Comparison of ENCODE assay signal across 1 cellular context in genomic region chr6:127518710-127519468, GRCh38.
TF ChIP-seq lines count a peak whose summit lies in the region.

TSS of gene MTCL3 (minus strand) at chr6:127519335.

TF ChIP-seq in HEK293, 187 proteins besides CTCF, POLR2A, EP300 and RAD21 (continued from another document):
- TF ChIP-seq, protein P1, sequence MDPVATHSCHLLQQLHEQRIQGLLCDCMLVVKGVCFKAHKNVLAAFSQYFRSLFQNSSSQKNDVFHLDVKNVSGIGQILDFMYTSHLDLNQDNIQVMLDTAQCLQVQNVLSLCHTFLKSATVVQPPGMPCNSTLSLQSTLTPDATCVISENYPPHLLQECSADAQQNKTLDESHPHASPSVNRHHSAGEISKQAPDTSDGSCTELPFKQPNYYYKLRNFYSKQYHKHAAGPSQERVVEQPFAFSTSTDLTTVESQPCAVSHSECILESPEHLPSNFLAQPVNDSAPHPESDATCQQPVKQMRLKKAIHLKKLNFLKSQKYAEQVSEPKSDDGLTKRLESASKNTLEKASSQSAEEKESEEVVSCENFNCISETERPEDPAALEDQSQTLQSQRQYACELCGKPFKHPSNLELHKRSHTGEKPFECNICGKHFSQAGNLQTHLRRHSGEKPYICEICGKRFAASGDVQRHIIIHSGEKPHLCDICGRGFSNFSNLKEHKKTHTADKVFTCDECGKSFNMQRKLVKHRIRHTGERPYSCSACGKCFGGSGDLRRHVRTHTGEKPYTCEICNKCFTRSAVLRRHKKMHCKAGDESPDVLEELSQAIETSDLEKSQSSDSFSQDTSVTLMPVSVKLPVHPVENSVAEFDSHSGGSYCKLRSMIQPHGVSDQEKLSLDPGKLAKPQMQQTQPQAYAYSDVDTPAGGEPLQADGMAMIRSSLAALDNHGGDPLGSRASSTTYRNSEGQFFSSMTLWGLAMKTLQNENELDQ (tag by site-specific recombination; IDR thresholded peaks at IDR 0.05; ENCODE audit: low read depth): no peak
- no peak for TF ChIP-seq ZNF248 (tag by site-specific recombination; IDR thresholded peaks at IDR 0.05)
TF ChIP-seq in HEK293: peak in this region for 38.
